Comparison of ENCODE assay signal across 18 cellular contexts in the genomic region with DNA sequence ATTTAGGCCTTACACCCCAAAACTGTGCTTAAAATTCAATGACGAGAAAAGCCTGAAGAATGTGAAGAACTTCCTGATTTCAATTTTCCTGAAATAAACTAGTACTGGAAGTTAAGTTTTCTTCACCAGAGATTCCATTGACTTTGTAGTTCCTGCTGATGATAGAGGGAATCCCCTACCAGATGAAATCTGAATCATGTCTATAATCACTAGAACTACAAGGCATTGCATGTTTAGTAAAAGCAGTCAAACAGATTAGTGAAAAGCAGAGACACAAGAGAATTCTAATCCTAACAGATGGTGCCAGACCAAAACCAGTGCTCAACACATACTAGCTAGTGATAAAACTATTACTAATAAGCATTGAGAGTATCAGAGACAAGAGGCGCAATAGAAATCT.
DNase-seq lines count a peak whose midpoint lies in the region; ATAC-seq, FAIRE-seq and TF ChIP-seq lines count a peak whose summit lies in the region.
"Had no signal": no experiment of that assay in that cellular context is flagged by ENCODE, and none has a peak within 500 bp of the region (broad histone marks: within the 10 kb centered on the region; RNA-seq: fewer than 3 reads in every experiment).

No MANE protein-coding gene starts in this region.

- H2AFZ ChIP-seq in smooth muscle cell (ENCODE audit: low read depth) = no peak overlapping the region

- DNase-seq in DMS 273 (lab: John Stamatoyannopoulos, UW; ENCODE audit: unreplicated experiment) (peak; percentile 42), DMS 273 treated with DMSO at 0.1 percent for 48 hours (lab: John Stamatoyannopoulos, UW) (no peak), RWPE2 (ENCODE audit: low spot score) (no peak), fibroblast of pulmonary artery (ENCODE audit: low read depth) (peak; percentile 41), smooth muscle cell (lab: John Stamatoyannopoulos, UW; ENCODE audit: unreplicated experiment) (no peak), left ventricle myocardium superior (no peak), frontal cortex (ENCODE audit: low spot score in 2 of 2) (no peak)
- DNase-seq: activated CD4-positive, alpha-beta memory T cell treated with anti-CD3 and anti-CD28 coated beads for 36 hours; activated naive CD4-positive, alpha-beta T cell treated with Interleukin-2 at 50 U/mL for 16 hours; activated T-cell treated with anti-CD3 and anti-CD28 coated beads for 4 hours; anterior cingulate cortex; COR-L47; effector CD8-positive, alpha-beta T cell; NK-92 treated with Interleukin-12 subunit alpha and Interleukin-12 subunit beta, amount 100 ng/mL, for 24 hours; stimulated activated CD4-positive, alpha-beta T cell treated with anti-CD3 and anti-CD28 coated beads, Interleukin-4, amount 100 ng/mL, for 4 hours had no signal

- peak overlapping the region; percentile 94 for H3K27ac ChIP-seq in RWPE2 (ENCODE audit: poor library complexity, severe bottlenecking)
- H3K27ac ChIP-seq in smooth muscle cell (ENCODE audit: low read depth) = peak overlapping the region; percentile 96
- H3K27ac ChIP-seq: 22Rv1 had no signal

- peak overlapping the region; percentile 72 for H3K4me2 ChIP-seq in smooth muscle cell

- peaks cover 8% of the 10 kb centered on the region; the same call in 1 of the 2 replicates for H3K36me3 ChIP-seq in RWPE2 (ENCODE audit: low read depth)
- no peaks in the 10 kb centered on the region for H3K36me3 ChIP-seq in smooth muscle cell (ENCODE audit: low read depth)

- H3K9ac ChIP-seq in smooth muscle cell (ENCODE audit: low read depth) = peak overlapping the region; percentile 78

- H3K4me3 ChIP-seq in RWPE2 (ENCODE audit: severe bottlenecking) = no peak overlapping the region
- H3K4me3 ChIP-seq in fibroblast of pulmonary artery (replicated peaks; ENCODE audit: low read depth, low read length) = no peak overlapping the region
- H3K4me3 ChIP-seq in smooth muscle cell = no peak overlapping the region

- H3K9me3 ChIP-seq in RWPE2 (ENCODE audit: severe bottlenecking) (no peaks in the 10 kb centered on the region), smooth muscle cell (replicated peaks; ENCODE audit: low read depth) (no peaks in the 10 kb centered on the region)

- intact Hi-C loops in left ventricle myocardium superior (cut with micrococcal nuclease) = no loop called here

- peaks cover 24% of the 10 kb centered on the region for H3F3A ChIP-seq in smooth muscle cell (ENCODE audit: low read depth)

- H3K4me1 ChIP-seq in RWPE2 (ENCODE audit: insufficient read depth, poor library complexity, severe bottlenecking) (peaks cover 50% of the 10 kb centered on the region), smooth muscle cell (ENCODE audit: low read depth) (peaks cover 15% of the 10 kb centered on the region)

- 23% methylated on average over 2 of the region's 2 CpGs for WGBS in smooth muscle cell (ENCODE audit: low lambda C conversion rate)

- ATAC-seq in RWPE2 (ENCODE audit: low read depth) (no peak), left ventricle myocardium superior (no peak), esophagus mucosa (no peak)

- H3K27me3 ChIP-seq in RWPE2 (ENCODE audit: insufficient read depth, poor library complexity, severe bottlenecking) = no peaks in the 10 kb centered on the region
- no peaks in the 10 kb centered on the region for H3K27me3 ChIP-seq in smooth muscle cell (ENCODE audit: low read depth)

- H3K79me2 ChIP-seq in smooth muscle cell (ENCODE audit: low read depth) = peaks cover 62% of the 10 kb centered on the region

- TF ChIP-seq CTCF in RWPE2 (IDR thresholded peaks at IDR 0.05; ENCODE audit: poor library complexity, severe bottlenecking) (no peak), fibroblast of pulmonary artery (IDR thresholded peaks at IDR 0.05; ENCODE audit: low read length, missing control alignments) (no peak), smooth muscle cell (IDR thresholded peaks at IDR 0.05; ENCODE audit: borderline replicate concordance, insufficient read depth, poor library complexity, severe bottlenecking) (no peak)

- H4K20me1 ChIP-seq in smooth muscle cell (ENCODE audit: low read depth) = no peaks in the 10 kb centered on the region

- no peak for FAIRE-seq in frontal cortex (lab: Jason Lieb, UNC)
- FAIRE-seq: RCC 7860 had no signal

Comparison
In these comparisons a context has a peak if more than half of its experiments do, and no peak if none do; other contexts are left out.
1. DNase-seq: peak in DMS 273 (single experiment) and fibroblast of pulmonary artery (single experiment); none in DMS 273 treated with DMSO at 0.1 percent for 48 hours (single experiment), RWPE2 (single experiment), smooth muscle cell (single experiment), left ventricle myocardium superior (single experiment) and frontal cortex (0 of 2).